In genomic region chr6:150016324-150017185, GRCh38 we compare ENCODE assay signal across 8 cellular contexts. TPM values are rescaled to one million over a fixed set of nuclear protein-coding genes. Genes with fewer than 3 reads are reported as not detected.
DNase-seq lines count a peak whose midpoint lies in the region; ATAC-seq lines count a peak whose summit lies in the region.

No MANE protein-coding gene starts in this region.

- ATAC-seq in HG03159 (IDR thresholded peaks at IDR 0.05; ENCODE audit: unreplicated experiment): peak; percentile 68
- ATAC-seq in esophagus mucosa: peak; percentile 61
- ATAC-seq in naive B cell (ENCODE audit: low read depth in 2 of 2): peak; percentile 74 to 75
- no peak for ATAC-seq in HG03196 (IDR thresholded peaks at IDR 0.05; ENCODE audit: unreplicated experiment)

- H3K4me3 Mint-ChIP-seq in naive B cell: peak overlapping the region in 1 of 8 donors; percentile 4

- no peaks in the 10 kb centered on the region for H3K36me3 Mint-ChIP-seq in naive B cell

- H3K9me3 Mint-ChIP-seq in naive B cell: peaks cover 0 to 3% (median 0%) of the 10 kb centered on the region in 7 donors

- peaks cover 62 to 78% (median 75%) of the 10 kb centered on the region in 3 donors for H3K27me3 Mint-ChIP-seq in naive B cell

- peak; percentile 53 for DNase-seq in stimulated activated CD4-positive, alpha-beta T cell treated with anti-CD3 and anti-CD28 coated beads, Interleukin-15, amount 100 ng/mL, for 24 hours
- no peak for DNase-seq in stimulated activated CD4-positive, alpha-beta T cell treated with anti-CD3 and anti-CD28 coated beads, Interleukin-4, amount 100 ng/mL, for 1 hour
- peak; percentile 56 for DNase-seq in NCI-H526 treated with DMSO at 0.1 percent for 48 hours (lab: John Stamatoyannopoulos, UW)
- peak; percentile 36 for DNase-seq in activated CD8-positive, alpha-beta memory T cell treated with anti-CD3 and anti-CD28 coated beads, Interleukin-2, amount 50 U/mL, for 1 hour (ENCODE audit: extremely low read depth)
- peak; percentile 63 for DNase-seq in naive B cell

- peaks cover 15 to 19% (median 17%) of the 10 kb centered on the region in 3 donors for H3K4me1 Mint-ChIP-seq in naive B cell

- peak overlapping the region in 2 of 6 donors; percentile 24 to 87 for H3K27ac Mint-ChIP-seq in naive B cell

RNA-seq across cellular contexts. Expression of gene RAET1L, which starts 8.8 kb away (rescaled TPM):
- 30.4 TPM for total RNA-seq in esophagus mucosa
- polyA plus RNA-seq in naive B cell (ENCODE audit: low read depth in 6 of 6): not detected

RNA-seq across cellular contexts. Expression of gene ULBP3, which starts 52.4 kb away (rescaled TPM):
- 3.8 TPM for total RNA-seq in esophagus mucosa
- polyA plus RNA-seq in naive B cell (ENCODE audit: low read depth in 6 of 6): not detected

RNA-seq across cellular contexts. Expression of gene ULBP1, which starts 52.8 kb away (rescaled TPM):
- 1.2 TPM for total RNA-seq in esophagus mucosa
- polyA plus RNA-seq in naive B cell (ENCODE audit: low read depth in 6 of 6): not detected
